ENCODE assay signal across 8 cellular contexts in the genomic region with DNA sequence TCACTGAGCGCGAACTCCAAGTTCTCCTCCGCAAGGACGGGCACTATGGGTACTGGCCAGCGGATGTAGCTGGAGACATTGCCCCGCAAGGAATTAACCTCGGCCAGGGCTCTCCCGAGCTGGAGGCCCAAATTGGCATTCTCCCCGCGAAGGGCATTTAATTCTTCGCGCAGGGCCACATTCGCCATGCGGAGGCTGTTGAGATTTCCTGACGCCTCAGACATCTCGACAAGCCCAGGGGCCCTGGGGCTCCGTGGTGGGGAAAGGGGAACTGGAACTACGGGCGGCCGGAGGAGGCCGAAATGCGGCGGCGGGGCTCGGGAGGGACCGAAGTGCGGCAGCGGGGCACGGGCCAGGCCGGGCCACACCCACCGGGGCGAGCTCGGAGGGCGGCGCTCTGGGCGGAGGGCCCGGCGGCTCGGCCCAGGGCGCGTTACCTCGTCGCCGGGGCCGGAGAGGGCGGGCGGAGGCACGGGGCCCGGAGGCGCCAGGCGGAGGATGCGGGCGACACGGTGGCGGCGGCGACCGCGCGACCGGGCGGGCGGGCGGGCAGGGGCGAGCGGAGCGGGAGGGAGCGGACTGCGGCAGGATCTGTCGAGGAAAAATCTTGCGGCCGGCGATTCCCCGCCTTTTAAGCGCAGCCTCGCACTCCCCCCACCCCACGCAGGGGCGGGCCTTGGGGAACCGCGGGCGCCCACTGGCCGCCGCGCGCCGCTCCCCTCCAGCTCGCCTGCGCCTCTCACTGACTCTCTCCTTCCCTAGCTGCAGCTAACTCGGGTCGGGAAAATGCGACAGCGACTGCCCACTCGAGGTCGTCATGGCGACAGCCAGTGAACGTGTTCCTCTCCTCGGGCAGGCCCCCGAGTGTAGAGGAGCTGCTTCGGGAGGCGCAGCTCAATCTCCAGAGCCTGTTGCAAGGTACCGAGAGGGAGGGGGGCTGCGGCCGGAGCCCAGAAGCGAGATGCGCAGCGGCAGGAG. TPM values are rescaled to one million over a fixed set of nuclear protein-coding genes. Genes with fewer than 3 reads are reported as not detected.
DNase-seq lines count a peak whose midpoint lies in the region; ATAC-seq and TF ChIP-seq lines count a peak whose summit lies in the region.

A gene (minus strand): TSS at position 599 of the 978 bp plus-strand sequence.

- peak within 1 kb of the TSS in 1 of 3 donors; percentile 69 for H3K27ac Mint-ChIP-seq in IgD-negative memory B cell
- H3K27ac Mint-ChIP-seq in activated naive CD4-positive, alpha-beta T cell treated with anti-CD3 and anti-CD28 coated beads, Interleukin-2, amount 10 ng/mL, durations not matched to agents 7 days and 5 days = no peak within 1 kb of the TSS
- peak within 1 kb of the TSS; percentile 83 for H3K27ac Mint-ChIP-seq in neural progenitor cell

- H3K36me3 ChIP-seq in neural progenitor cell = no peaks in the 10 kb centered on the region

- H3K79me2 ChIP-seq in neural progenitor cell (ENCODE audit: low read depth) = no peaks in the 10 kb centered on the region

- H3K9me3 ChIP-seq in neural progenitor cell (ENCODE audit: low read depth) = no peaks in the 10 kb centered on the region

- TF ChIP-seq CTCF in neural progenitor cell (IDR thresholded peaks at IDR 0.05) = no peak

- H3F3A ChIP-seq in neural progenitor cell (ENCODE audit: low read depth) = peaks cover 10% of the 10 kb centered on the region

- no peak within 1 kb of the TSS for H3K27ac ChIP-seq in neural progenitor cell

- no peaks in the 10 kb centered on the region for H4K20me1 ChIP-seq in neural progenitor cell (ENCODE audit: low read depth)

- peak within 1 kb of the TSS; percentile 81 for H3K4me2 ChIP-seq in neural progenitor cell

- peaks cover 22% of the 10 kb centered on the region for H3K4me1 ChIP-seq in neural progenitor cell

- CTCF ChIA-PET in activated naive CD4-positive, alpha-beta T cell treated with anti-CD3 and anti-CD28 coated beads, Interleukin-2, amount 10 ng/mL, durations not matched to agents 7 days and 5 days (lab: Charles Lee) = interaction anchor here (1.2 kb wide), 1 partner anchor 132 kb away, joined by 4 read pairs; no protein-coding TSS in a partner anchor

- H3K4me1 Mint-ChIP-seq in IgD-negative memory B cell (peaks cover 1 to 5% (median 2%) of the 10 kb centered on the region in 3 donors), neural progenitor cell (peaks cover 27% of the 10 kb centered on the region)
- peaks cover 4% of the 10 kb centered on the region for H3K4me1 Mint-ChIP-seq in activated naive CD4-positive, alpha-beta T cell treated with anti-CD3 and anti-CD28 coated beads, Interleukin-2, amount 10 ng/mL, durations not matched to agents 7 days and 5 days

- H3K4me3 ChIP-seq in neural progenitor cell = peak within 1 kb of the TSS; percentile 53

- peak; percentile 55 for ATAC-seq in GM19397 (IDR thresholded peaks at IDR 0.05; ENCODE audit: unreplicated experiment)

- H3K27me3 Mint-ChIP-seq in IgD-negative memory B cell (peaks cover 29% of the 10 kb centered on the region), neural progenitor cell (ENCODE audit: insufficient read depth, low read depth) (peaks cover 3% of the 10 kb centered on the region)
- peaks cover 85% of the 10 kb centered on the region for H3K27me3 Mint-ChIP-seq in activated naive CD4-positive, alpha-beta T cell treated with anti-CD3 and anti-CD28 coated beads, Interleukin-2, amount 10 ng/mL, durations not matched to agents 7 days and 5 days

- H3K4me3 Mint-ChIP-seq in IgD-negative memory B cell (peak within 1 kb of the TSS; percentile 34 to 91 (median 82)), neural progenitor cell (peak within 1 kb of the TSS; percentile 84)
- H3K4me3 Mint-ChIP-seq in activated naive CD4-positive, alpha-beta T cell treated with anti-CD3 and anti-CD28 coated beads, Interleukin-2, amount 10 ng/mL, durations not matched to agents 7 days and 5 days = peak within 1 kb of the TSS; percentile 58

- H3K36me3 Mint-ChIP-seq in IgD-negative memory B cell = peaks cover 2% of the 10 kb centered on the region
- H3K36me3 Mint-ChIP-seq in activated naive CD4-positive, alpha-beta T cell treated with anti-CD3 and anti-CD28 coated beads, Interleukin-2, amount 10 ng/mL, durations not matched to agents 7 days and 5 days = no peaks in the 10 kb centered on the region
- H3K36me3 Mint-ChIP-seq in neural progenitor cell = peaks cover 34% of the 10 kb centered on the region

- DNase-seq in AML-193 (lab: John Stamatoyannopoulos, UW) = peak; percentile 35 to 59
- peak; percentile 89 for DNase-seq in RPMI7951 (ENCODE audit: low read depth)
- DNase-seq in activated naive CD4-positive, alpha-beta T cell treated with anti-CD3 and anti-CD28 coated beads, Interleukin-2, amount 10 ng/mL, durations not matched to agents 7 days and 5 days = peak; percentile 42
- peak; percentile 34 for DNase-seq in foreskin melanocyte
- peak; percentile 91 for DNase-seq in neural progenitor cell (ENCODE audit: low spot score)
- peak; percentile 78 for DNase-seq in stromal cell of bone marrow (ENCODE audit: low read depth)

- H3K9me3 Mint-ChIP-seq in IgD-negative memory B cell (no peaks in the 10 kb centered on the region), neural progenitor cell (peaks cover 37% of the 10 kb centered on the region)
- H3K9me3 Mint-ChIP-seq in activated naive CD4-positive, alpha-beta T cell treated with anti-CD3 and anti-CD28 coated beads, Interleukin-2, amount 10 ng/mL, durations not matched to agents 7 days and 5 days = no peaks in the 10 kb centered on the region

- peaks cover 43% of the 10 kb centered on the region for H3K27me3 ChIP-seq in neural progenitor cell

- H3K9ac ChIP-seq in neural progenitor cell = no peak within 1 kb of the TSS

- H2AFZ ChIP-seq in neural progenitor cell (replicated peaks) = no peak within 1 kb of the TSS

RNA-seq across cellular contexts. Expression of the gene that starts here (rescaled TPM):
- not detected for polyA plus RNA-seq in IgD-negative memory B cell
- total RNA-seq in RPMI7951 (2014; rRNA removed; shearing (Covaris generic)) = 0.78 and 1.2 TPM in 2 replicates
- 1.0 and 1.9 TPM in 2 replicates for total RNA-seq in neural progenitor cell (ENCODE audit: low replicate concordance)

Comparison
In these comparisons a context has a peak if more than half of its experiments do, and no peak if none do; other contexts are left out.
1. DNase-seq: peak in every context shown above with its lines; median percentile 91 in neural progenitor cell; 89 in RPMI7951; 78 in stromal cell of bone marrow; 47 in AML-193; 42 in activated naive CD4-positive, alpha-beta T cell treated with anti-CD3 and anti-CD28 coated beads, Interleukin-2, amount 10 ng/mL, durations not matched to agents 7 days and 5 days; 34 in foreskin melanocyte.